1 cellular context compared by ENCODE assay signal in the genomic region with DNA sequence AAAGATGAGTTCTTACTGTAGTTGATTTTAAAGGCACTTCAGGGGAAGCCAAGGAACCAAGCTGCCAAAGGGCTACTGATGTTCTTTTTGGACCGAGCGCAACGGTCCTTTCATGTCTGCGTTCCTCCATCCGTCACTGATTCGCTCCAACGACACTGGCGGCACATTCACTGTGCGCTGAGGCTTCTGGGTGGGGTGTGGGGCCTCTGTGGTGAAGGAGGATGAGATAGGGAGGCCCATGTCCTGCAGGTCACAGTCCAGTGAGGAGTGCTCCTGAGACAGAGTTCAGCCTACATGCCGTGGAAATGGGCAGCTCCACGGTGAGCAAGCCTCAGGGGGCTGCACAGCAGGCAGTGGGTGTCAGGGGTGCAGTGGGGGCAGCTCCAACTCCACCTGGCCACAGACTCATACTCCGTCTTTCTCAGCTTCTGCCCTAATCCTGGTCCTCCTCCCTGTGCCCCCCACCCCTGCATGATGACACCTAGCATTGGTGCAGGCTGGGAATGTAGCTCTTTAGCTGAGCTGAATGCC.
TF ChIP-seq lines count a peak whose summit lies in the region.

No MANE protein-coding gene starts in this region.

TF ChIP-seq in GM23338, 12 proteins besides CTCF, POLR2A, EP300 and RAD21 (continued from another document):
- TF ChIP-seq, protein P1, sequence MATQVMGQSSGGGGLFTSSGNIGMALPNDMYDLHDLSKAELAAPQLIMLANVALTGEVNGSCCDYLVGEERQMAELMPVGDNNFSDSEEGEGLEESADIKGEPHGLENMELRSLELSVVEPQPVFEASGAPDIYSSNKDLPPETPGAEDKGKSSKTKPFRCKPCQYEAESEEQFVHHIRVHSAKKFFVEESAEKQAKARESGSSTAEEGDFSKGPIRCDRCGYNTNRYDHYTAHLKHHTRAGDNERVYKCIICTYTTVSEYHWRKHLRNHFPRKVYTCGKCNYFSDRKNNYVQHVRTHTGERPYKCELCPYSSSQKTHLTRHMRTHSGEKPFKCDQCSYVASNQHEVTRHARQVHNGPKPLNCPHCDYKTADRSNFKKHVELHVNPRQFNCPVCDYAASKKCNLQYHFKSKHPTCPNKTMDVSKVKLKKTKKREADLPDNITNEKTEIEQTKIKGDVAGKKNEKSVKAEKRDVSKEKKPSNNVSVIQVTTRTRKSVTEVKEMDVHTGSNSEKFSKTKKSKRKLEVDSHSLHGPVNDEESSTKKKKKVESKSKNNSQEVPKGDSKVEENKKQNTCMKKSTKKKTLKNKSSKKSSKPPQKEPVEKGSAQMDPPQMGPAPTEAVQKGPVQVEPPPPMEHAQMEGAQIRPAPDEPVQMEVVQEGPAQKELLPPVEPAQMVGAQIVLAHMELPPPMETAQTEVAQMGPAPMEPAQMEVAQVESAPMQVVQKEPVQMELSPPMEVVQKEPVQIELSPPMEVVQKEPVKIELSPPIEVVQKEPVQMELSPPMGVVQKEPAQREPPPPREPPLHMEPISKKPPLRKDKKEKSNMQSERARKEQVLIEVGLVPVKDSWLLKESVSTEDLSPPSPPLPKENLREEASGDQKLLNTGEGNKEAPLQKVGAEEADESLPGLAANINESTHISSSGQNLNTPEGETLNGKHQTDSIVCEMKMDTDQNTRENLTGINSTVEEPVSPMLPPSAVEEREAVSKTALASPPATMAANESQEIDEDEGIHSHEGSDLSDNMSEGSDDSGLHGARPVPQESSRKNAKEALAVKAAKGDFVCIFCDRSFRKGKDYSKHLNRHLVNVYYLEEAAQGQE (IDR thresholded peaks at IDR 0.05; ENCODE audit: unreplicated experiment): no peak
- TF ChIP-seq ETS1 (IDR thresholded peaks at IDR 0.05) (no peak), ZNF331 (CRISPR knock-in tag; IDR thresholded peaks at IDR 0.05; ENCODE audit: low read depth) (no peak), NANOG (IDR thresholded peaks at IDR 0.05; ENCODE audit: borderline replicate concordance) (no peak), EZH2phosphoT487 (IDR thresholded peaks at IDR 0.05; ENCODE audit: unreplicated experiment) (no peak), POLR2AphosphoS5 (IDR thresholded peaks at IDR 0.05; ENCODE audit: low read depth) (no peak), JUNB (IDR thresholded peaks at IDR 0.05; ENCODE audit: unreplicated experiment) (no peak), STAT1 (IDR thresholded peaks at IDR 0.05; ENCODE audit: unreplicated experiment) (no peak)
